Comparison of ENCODE assay signal across 13 cellular contexts in genomic region chr7:89003619-89003956, GRCh38.
A peak's percentile ranks its signal among the peaks of the same experiment; 100 is the strongest.
DNase-seq lines count a peak whose midpoint lies in the region; ATAC-seq and TF ChIP-seq lines count a peak whose summit lies in the region.
"Had no signal": no experiment of that assay in that cellular context is flagged by ENCODE, and none has a peak within 500 bp of the region (broad histone marks: within the 10 kb centered on the region; RNA-seq: fewer than 3 reads in every experiment).

No MANE protein-coding gene starts in this region.

- in situ Hi-C loops in gastrocnemius medialis (cut with MboI; ENCODE audit: low sequenced_read_pairs in 4 of 4): no loop called here

- no peaks in the 10 kb centered on the region for H3K27me3 Mint-ChIP-seq in CD4-positive, alpha-beta memory T cell

- no peaks in the 10 kb centered on the region for H3K9me3 ChIP-seq in CD4-positive, alpha-beta memory T cell (ENCODE audit: control insufficient read depth in 1 of 2, low read length in 2 of 2)
- H3K9me3 ChIP-seq in SU-DHL-6 (ENCODE audit: insufficient read depth, low read length): no peaks in the 10 kb centered on the region
- no peaks in the 10 kb centered on the region for H3K9me3 ChIP-seq in gastrocnemius medialis
- H3K9me3 ChIP-seq in upper lobe of left lung: no peaks in the 10 kb centered on the region
- H3K9me3 ChIP-seq: right lobe of liver, suprapubic skin had no signal

- no peaks in the 10 kb centered on the region for H3K27me3 ChIP-seq in CD4-positive, alpha-beta memory T cell (ENCODE audit: insufficient read depth, low read length)
- H3K27me3 ChIP-seq in SU-DHL-6 (ENCODE audit: low read length) (no peaks in the 10 kb centered on the region), gastrocnemius medialis (no peaks in the 10 kb centered on the region), upper lobe of left lung (no peaks in the 10 kb centered on the region)
- H3K27me3 ChIP-seq: dorsolateral prefrontal cortex, right lobe of liver, suprapubic skin had no signal

- H3K79me2 ChIP-seq in SU-DHL-6 (ENCODE audit: insufficient read depth, low read length): no peaks in the 10 kb centered on the region

- no peaks in the 10 kb centered on the region for H3K36me3 ChIP-seq in CD4-positive, alpha-beta memory T cell (ENCODE audit: insufficient read depth, low read length)
- H3K36me3 ChIP-seq in SU-DHL-6 (ENCODE audit: low read length) (no peaks in the 10 kb centered on the region), gastrocnemius medialis (no peaks in the 10 kb centered on the region), upper lobe of left lung (no peaks in the 10 kb centered on the region)
- H3K36me3 ChIP-seq: right lobe of liver, suprapubic skin had no signal

- H3K9me3 Mint-ChIP-seq in CD4-positive, alpha-beta memory T cell: no peaks in the 10 kb centered on the region

- no peaks in the 10 kb centered on the region for H3K9me2 ChIP-seq in SU-DHL-6 (replicated peaks; ENCODE audit: insufficient read depth, low read length)

- no peaks in the 10 kb centered on the region for H3K36me3 Mint-ChIP-seq in CD4-positive, alpha-beta memory T cell

- H3K4me2 ChIP-seq in SU-DHL-6 (ENCODE audit: low read depth, low read length, poor library complexity, severe bottlenecking): peak overlapping the region; percentile 55

- H3F3A ChIP-seq in SU-DHL-6 (ENCODE audit: insufficient read depth): peaks cover 4% of the 10 kb centered on the region; the same call in 1 of the 2 replicates

- CTCF ChIA-PET in CD4-positive, alpha-beta memory T cell (lab: Charles Lee; ENCODE audit: partially characterized antibody): no interaction called here

- no peak overlapping the region for H3K27ac ChIP-seq in CD4-positive, alpha-beta memory T cell (ENCODE audit: low read depth, low read length)
- H3K27ac ChIP-seq in SU-DHL-6 (ENCODE audit: low read depth, low read length) (peak overlapping the region; percentile 45), gastrocnemius medialis (no peak overlapping the region), upper lobe of left lung (no peak overlapping the region)
- H3K27ac ChIP-seq: dorsolateral prefrontal cortex, right lobe of liver, suprapubic skin had no signal

- no peak for DNase-seq in CD4-positive, alpha-beta memory T cell
- DNase-seq in gastrocnemius medialis: no peak
- no peak for DNase-seq in SIG-M5 (lab: John Stamatoyannopoulos, UW)
- DNase-seq in upper lobe of left lung: no peak
- DNase-seq in retina: no peak
- DNase-seq: DMS79, dorsolateral prefrontal cortex, NCI-H524, right lobe of liver had no signal

- no peak for TF ChIP-seq POLR2A in gastrocnemius medialis (IDR thresholded peaks at IDR 0.05)
- TF ChIP-seq POLR2A in upper lobe of left lung (IDR thresholded peaks at IDR 0.05): no peak

- peak overlapping the region in 1 of 2 donors; percentile 18 for H3K4me3 ChIP-seq in CD4-positive, alpha-beta memory T cell (ENCODE audit: low read length in 2 of 2)
- H3K4me3 ChIP-seq in SU-DHL-6 (ENCODE audit: insufficient read depth, low read length, poor library complexity, severe bottlenecking) (peak overlapping the region; percentile 25), gastrocnemius medialis (no peak overlapping the region), upper lobe of left lung (no peak overlapping the region)

- peak overlapping the region; percentile 10 to 88 (median 84) for H3K4me3 Mint-ChIP-seq in CD4-positive, alpha-beta memory T cell

- peaks cover 11% of the 10 kb centered on the region for H3K4me1 ChIP-seq in CD4-positive, alpha-beta memory T cell (ENCODE audit: insufficient read depth, low read length)
- H3K4me1 ChIP-seq in gastrocnemius medialis (no peaks in the 10 kb centered on the region), upper lobe of left lung (no peaks in the 10 kb centered on the region)
- H3K4me1 ChIP-seq: right lobe of liver, suprapubic skin had no signal

- no peak for TF ChIP-seq EP300 in upper lobe of left lung (IDR thresholded peaks at IDR 0.05)

- peak overlapping the region in 5 of 7 donors; percentile 2 to 88 (median 45) for H3K27ac Mint-ChIP-seq in CD4-positive, alpha-beta memory T cell

- H4K20me1 ChIP-seq in SU-DHL-6 (ENCODE audit: low read depth, low read length): no peaks in the 10 kb centered on the region

- peaks cover 11 to 16% (median 12%) of the 10 kb centered on the region in 4 donors for H3K4me1 Mint-ChIP-seq in CD4-positive, alpha-beta memory T cell

- H2AFZ ChIP-seq in SU-DHL-6 (ENCODE audit: low read depth, low read length, severe bottlenecking): peak overlapping the region; percentile 13

- POLR2A ChIA-PET in CD4-positive, alpha-beta memory T cell (lab: Charles Lee; ENCODE audit: partially characterized antibody): no interaction called here

- ATAC-seq in GM19035 (IDR thresholded peaks at IDR 0.05; ENCODE audit: unreplicated experiment): peak; percentile 52
- ATAC-seq in HG02885 (IDR thresholded peaks at IDR 0.05; ENCODE audit: poor library complexity, unreplicated experiment): peak; percentile 63
- ATAC-seq in gastrocnemius medialis: no peak
- ATAC-seq in upper lobe of left lung (ENCODE audit: low FRiP score in 2 of 2): no peak

- peak overlapping the region; percentile 13 for H3K9ac ChIP-seq in SU-DHL-6 (ENCODE audit: low read length)

- intact Hi-C loops in CD4-positive, alpha-beta memory T cell (cut with micrococcal nuclease): no loop called here
- intact Hi-C loops in gastrocnemius medialis (cut with DNase I; ENCODE audit: low total_unique reads): no loop called here

- 29 to 42% methylated on average over 2 of the region's 2 CpGs for WGBS in upper lobe of left lung, 2 donors

- TF ChIP-seq CTCF in SU-DHL-6 (IDR thresholded peaks at IDR 0.05; ENCODE audit: insufficient read depth, low read length, poor library complexity, severe bottlenecking) (no peak), gastrocnemius medialis (IDR thresholded peaks at IDR 0.05 in 4 of 5, conservative IDR thresholded peaks at IDR 0.05 in 1 of 5) (no peak), upper lobe of left lung (IDR thresholded peaks at IDR 0.05) (no peak)

Comparison
In these comparisons a context has a peak if more than half of its experiments do, and no peak if none do; other contexts are left out.
1. ATAC-seq: peak in GM19035 (single experiment) and HG02885 (single experiment); none in gastrocnemius medialis (0 of 2) and upper lobe of left lung (0 of 2).